4 cellular contexts compared by ENCODE assay signal in the genomic region with DNA sequence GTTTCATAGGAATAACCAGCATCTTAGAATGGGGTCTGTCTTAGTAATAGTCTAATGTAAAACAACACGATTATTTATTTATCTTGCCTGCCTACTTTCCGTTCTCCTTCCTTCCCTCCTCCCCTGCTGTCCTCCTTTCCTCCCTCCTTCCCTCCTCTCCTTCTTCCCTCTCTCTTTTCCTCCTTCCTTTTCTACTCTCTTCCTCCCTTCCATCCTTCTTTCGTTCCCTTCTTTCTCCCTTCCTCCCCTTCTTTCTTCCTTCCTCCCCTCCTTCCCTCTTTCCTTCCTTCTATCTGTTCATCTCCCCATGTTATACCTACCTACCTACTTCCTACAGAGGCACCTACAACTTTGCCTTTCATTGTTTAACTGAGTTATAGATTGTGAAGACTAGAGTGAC.
A peak's percentile ranks its signal among the peaks of the same experiment; 100 is the strongest.
TF ChIP-seq lines count a peak whose summit lies in the region.

No MANE protein-coding gene starts in this region.

TF ChIP-seq in HepG2, 621 proteins besides CTCF, POLR2A, EP300 and RAD21:
- TF ChIP-seq RAD51 (IDR thresholded peaks at IDR 0.05; ENCODE audit: borderline replicate concordance) = peak; percentile 13; the same call in 1 of the 2 replicates
- TF ChIP-seq PLRG1 (conservative IDR thresholded peaks at IDR 0.05) = peak; percentile 53; the same call in 1 of the 2 replicates
- TF ChIP-seq IKZF1 (IDR thresholded peaks at IDR 0.05) = peak; percentile 97; the same call in 1 of the 2 replicates
- TF ChIP-seq ZNF121 (CRISPR knock-in tag; IDR thresholded peaks at IDR 0.05) = no peak
- no peak for TF ChIP-seq ZNF451 (CRISPR knock-in tag; IDR thresholded peaks at IDR 0.05)
- TF ChIP-seq FOXP1 (IDR thresholded peaks at IDR 0.05) = peak; percentile 50; the same call in 1 of the 2 replicates
- no peak for TF ChIP-seq FOXP1 (CRISPR knock-in tag; IDR thresholded peaks at IDR 0.05)
- no peak for TF ChIP-seq TGIF2 (CRISPR knock-in tag; IDR thresholded peaks at IDR 0.05)
- TF ChIP-seq ZNF282 (IDR thresholded peaks at IDR 0.05; ENCODE audit: partially characterized antibody) = peak; percentile 44
- TF ChIP-seq HNRNPK (IDR thresholded peaks at IDR 0.05; ENCODE audit: low read depth, low read length, poor library complexity, severe bottlenecking) = peak; percentile 75
- peak; percentile 65 for TF ChIP-seq PHB2 (IDR thresholded peaks at IDR 0.05; ENCODE audit: partially characterized antibody)
- TF ChIP-seq, protein P1, sequence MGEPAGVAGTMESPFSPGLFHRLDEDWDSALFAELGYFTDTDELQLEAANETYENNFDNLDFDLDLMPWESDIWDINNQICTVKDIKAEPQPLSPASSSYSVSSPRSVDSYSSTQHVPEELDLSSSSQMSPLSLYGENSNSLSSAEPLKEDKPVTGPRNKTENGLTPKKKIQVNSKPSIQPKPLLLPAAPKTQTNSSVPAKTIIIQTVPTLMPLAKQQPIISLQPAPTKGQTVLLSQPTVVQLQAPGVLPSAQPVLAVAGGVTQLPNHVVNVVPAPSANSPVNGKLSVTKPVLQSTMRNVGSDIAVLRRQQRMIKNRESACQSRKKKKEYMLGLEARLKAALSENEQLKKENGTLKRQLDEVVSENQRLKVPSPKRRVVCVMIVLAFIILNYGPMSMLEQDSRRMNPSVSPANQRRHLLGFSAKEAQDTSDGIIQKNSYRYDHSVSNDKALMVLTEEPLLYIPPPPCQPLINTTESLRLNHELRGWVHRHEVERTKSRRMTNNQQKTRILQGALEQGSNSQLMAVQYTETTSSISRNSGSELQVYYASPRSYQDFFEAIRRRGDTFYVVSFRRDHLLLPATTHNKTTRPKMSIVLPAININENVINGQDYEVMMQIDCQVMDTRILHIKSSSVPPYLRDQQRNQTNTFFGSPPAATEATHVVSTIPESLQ (CRISPR knock-in tag; conservative IDR thresholded peaks at IDR 0.05) = no peak
- 0 out of 2 replicates have a peak, but pooled peaks have one; percentile 27 for TF ChIP-seq ATF7 (IDR thresholded peaks at IDR 0.05)
- no peak for TF ChIP-seq ATF7 (CRISPR knock-in tag; IDR thresholded peaks at IDR 0.05)
- 0 out of 2 replicates have a peak, but pooled peaks have one; percentile 28 for TF ChIP-seq FOXK2 (IDR thresholded peaks at IDR 0.05)
- TF ChIP-seq, protein P2, sequence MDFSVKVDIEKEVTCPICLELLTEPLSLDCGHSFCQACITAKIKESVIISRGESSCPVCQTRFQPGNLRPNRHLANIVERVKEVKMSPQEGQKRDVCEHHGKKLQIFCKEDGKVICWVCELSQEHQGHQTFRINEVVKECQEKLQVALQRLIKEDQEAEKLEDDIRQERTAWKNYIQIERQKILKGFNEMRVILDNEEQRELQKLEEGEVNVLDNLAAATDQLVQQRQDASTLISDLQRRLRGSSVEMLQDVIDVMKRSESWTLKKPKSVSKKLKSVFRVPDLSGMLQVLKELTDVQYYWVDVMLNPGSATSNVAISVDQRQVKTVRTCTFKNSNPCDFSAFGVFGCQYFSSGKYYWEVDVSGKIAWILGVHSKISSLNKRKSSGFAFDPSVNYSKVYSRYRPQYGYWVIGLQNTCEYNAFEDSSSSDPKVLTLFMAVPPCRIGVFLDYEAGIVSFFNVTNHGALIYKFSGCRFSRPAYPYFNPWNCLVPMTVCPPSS (IDR thresholded peaks at IDR 0.05) = 0 out of 2 replicates have a peak, but pooled peaks have one; percentile 42
TF ChIP-seq in HepG2: peak in this region for 10.

TF ChIP-seq in HEK293, 187 proteins besides CTCF, POLR2A, EP300 and RAD21:
- TF ChIP-seq ZSCAN30 (tag by site-specific recombination; IDR thresholded peaks at IDR 0.05) = no peak
- TF ChIP-seq EGR2 (tag by site-specific recombination; IDR thresholded peaks at IDR 0.05; ENCODE audit: low read depth) = peak; percentile 17; the same call in 1 of the 2 replicates
- peak; percentile 23; the same call in 1 of the 2 replicates for TF ChIP-seq ZNF366 (tag by site-specific recombination; conservative IDR thresholded peaks at IDR 0.05)
TF ChIP-seq in HEK293: peak in this region for 2.

TF ChIP-seq in WTC11, 78 proteins besides CTCF, POLR2A, EP300 and RAD21:
- TF ChIP-seq, protein P3, sequence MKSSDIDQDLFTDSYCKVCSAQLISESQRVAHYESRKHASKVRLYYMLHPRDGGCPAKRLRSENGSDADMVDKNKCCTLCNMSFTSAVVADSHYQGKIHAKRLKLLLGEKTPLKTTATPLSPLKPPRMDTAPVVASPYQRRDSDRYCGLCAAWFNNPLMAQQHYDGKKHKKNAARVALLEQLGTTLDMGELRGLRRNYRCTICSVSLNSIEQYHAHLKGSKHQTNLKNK (CRISPR knock-in tag; IDR thresholded peaks at IDR 0.05) = no peak
- TF ChIP-seq, protein P4, sequence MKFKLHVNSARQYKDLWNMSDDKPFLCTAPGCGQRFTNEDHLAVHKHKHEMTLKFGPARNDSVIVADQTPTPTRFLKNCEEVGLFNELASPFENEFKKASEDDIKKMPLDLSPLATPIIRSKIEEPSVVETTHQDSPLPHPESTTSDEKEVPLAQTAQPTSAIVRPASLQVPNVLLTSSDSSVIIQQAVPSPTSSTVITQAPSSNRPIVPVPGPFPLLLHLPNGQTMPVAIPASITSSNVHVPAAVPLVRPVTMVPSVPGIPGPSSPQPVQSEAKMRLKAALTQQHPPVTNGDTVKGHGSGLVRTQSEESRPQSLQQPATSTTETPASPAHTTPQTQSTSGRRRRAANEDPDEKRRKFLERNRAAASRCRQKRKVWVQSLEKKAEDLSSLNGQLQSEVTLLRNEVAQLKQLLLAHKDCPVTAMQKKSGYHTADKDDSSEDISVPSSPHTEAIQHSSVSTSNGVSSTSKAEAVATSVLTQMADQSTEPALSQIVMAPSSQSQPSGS (CRISPR knock-in tag; IDR thresholded peaks at IDR 0.05; ENCODE audit: borderline replicate concordance, low read depth) = no peak
- TF ChIP-seq, protein P5, sequence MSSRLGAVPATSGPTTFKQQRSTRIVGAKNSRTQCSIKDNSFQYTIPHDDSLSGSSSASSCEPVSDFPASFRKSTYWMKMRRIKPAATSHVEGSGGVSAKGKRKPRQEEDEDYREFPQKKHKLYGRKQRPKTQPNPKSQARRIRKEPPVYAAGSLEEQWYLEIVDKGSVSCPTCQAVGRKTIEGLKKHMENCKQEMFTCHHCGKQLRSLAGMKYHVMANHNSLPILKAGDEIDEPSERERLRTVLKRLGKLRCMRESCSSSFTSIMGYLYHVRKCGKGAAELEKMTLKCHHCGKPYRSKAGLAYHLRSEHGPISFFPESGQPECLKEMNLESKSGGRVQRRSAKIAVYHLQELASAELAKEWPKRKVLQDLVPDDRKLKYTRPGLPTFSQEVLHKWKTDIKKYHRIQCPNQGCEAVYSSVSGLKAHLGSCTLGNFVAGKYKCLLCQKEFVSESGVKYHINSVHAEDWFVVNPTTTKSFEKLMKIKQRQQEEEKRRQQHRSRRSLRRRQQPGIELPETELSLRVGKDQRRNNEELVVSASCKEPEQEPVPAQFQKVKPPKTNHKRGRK (CRISPR knock-in tag; IDR thresholded peaks at IDR 0.05; ENCODE audit: borderline replicate concordance) = 0 out of 2 replicates have a peak, but pooled peaks have one; percentile 73
TF ChIP-seq in WTC11: peak in this region for 1.

TF ChIP-seq in H1, 55 proteins besides CTCF, POLR2A, EP300 and RAD21:
- TF ChIP-seq POLR2AphosphoS5 (IDR thresholded peaks at IDR 0.05; ENCODE audit: low read depth, low read length) = no peak
- no peak for TF ChIP-seq FOSL1 (IDR thresholded peaks at IDR 0.05; ENCODE audit: insufficient read depth, low read depth, low read length)
- no peak for TF ChIP-seq SP4 (IDR thresholded peaks at IDR 0.05; ENCODE audit: low read length)
- TF ChIP-seq, protein P6, sequence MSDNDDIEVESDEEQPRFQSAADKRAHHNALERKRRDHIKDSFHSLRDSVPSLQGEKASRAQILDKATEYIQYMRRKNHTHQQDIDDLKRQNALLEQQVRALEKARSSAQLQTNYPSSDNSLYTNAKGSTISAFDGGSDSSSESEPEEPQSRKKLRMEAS (IDR thresholded peaks at IDR 0.05) = no peak
- TF ChIP-seq CTBP2 (IDR thresholded peaks at IDR 0.05; ENCODE audit: borderline replicate concordance, insufficient read depth, insufficient read length, low read length) = no peak
- TF ChIP-seq SRF (IDR thresholded peaks at IDR 0.05; ENCODE audit: low read depth, low read length) = no peak
- TF ChIP-seq BCL11A (IDR thresholded peaks at IDR 0.05; ENCODE audit: low read depth in 2 of 2, low read length in 2 of 2) = no peak
